In genomic region chr19:8324186-8325050, GRCh38 we compare ENCODE assay signal across 3 cellular contexts.
TF ChIP-seq lines count a peak whose summit lies in the region.

No MANE protein-coding gene starts in this region.

TF ChIP-seq in SK-N-SH, 30 proteins besides CTCF, POLR2A, EP300 and RAD21:
- TF ChIP-seq NRF1 (IDR thresholded peaks at IDR 0.05; ENCODE audit: low read depth, low read length) (no peak), FOSL2 (IDR thresholded peaks at IDR 0.05; ENCODE audit: borderline replicate concordance, low read depth) (no peak), MAX (IDR thresholded peaks at IDR 0.05; ENCODE audit: low read depth) (no peak), USF2 (IDR thresholded peaks at IDR 0.05; ENCODE audit: borderline replicate concordance, low read depth, low read length) (no peak), POLR2AphosphoS5 (IDR thresholded peaks at IDR 0.05; ENCODE audit: low read depth, low read length) (peak; percentile 53; the same call in 1 of the 2 replicates), CHD2 (IDR thresholded peaks at IDR 0.05; ENCODE audit: low read length, partially characterized antibody) (no peak), RCOR1 (IDR thresholded peaks at IDR 0.05; ENCODE audit: low read length) (no peak), TCF12 (IDR thresholded peaks at IDR 0.05) (no peak)
TF ChIP-seq in SK-N-SH: peak in this region for 1.

TF ChIP-seq in SK-N-SH treated with all-trans-retinoic acid at 6 μM for 48 hours, 23 proteins besides CTCF, POLR2A, EP300 and RAD21:
- TF ChIP-seq ZFP30 (CRISPR knock-in tag; IDR thresholded peaks at IDR 0.05): no peak
- TF ChIP-seq TOX (CRISPR knock-in tag; IDR thresholded peaks at IDR 0.05; ENCODE audit: borderline replicate concordance): no peak

TF ChIP-seq in GM12878, 131 proteins besides CTCF, POLR2A, EP300 and RAD21:
- TF ChIP-seq BCL3 (IDR thresholded peaks at IDR 0.05; ENCODE audit: borderline replicate concordance, insufficient read depth, low read depth, low read length, poor library complexity, severe bottlenecking) (peak; percentile 29), SMARCA5 (IDR thresholded peaks at IDR 0.05) (no peak), POLR2AphosphoS5 (IDR thresholded peaks at IDR 0.05; ENCODE audit: low read length) (peak; percentile 25; the same call in 1 of the 2 replicates), EGR1 (IDR thresholded peaks at IDR 0.05; ENCODE audit: borderline replicate concordance in 1 of 2, low read depth in 2 of 2, low read length in 2 of 2) (peak in 1 of 2 experiments; percentile 53; a peak in 1 of 3 replicates), NR2F1 (conservative IDR thresholded peaks at IDR 0.05) (0 out of 2 replicates have a peak, but pooled peaks have one; percentile 16), FOXM1 (IDR thresholded peaks at IDR 0.05; ENCODE audit: low read depth, low read length) (peak; percentile 47; the same call in 1 of the 2 replicates), PML (IDR thresholded peaks at IDR 0.05; ENCODE audit: low read length) (0 out of 2 replicates have a peak, but pooled peaks have one; percentile 19), SPI1 (IDR thresholded peaks at IDR 0.05; ENCODE audit: borderline replicate concordance, insufficient read depth, low read depth, low read length) (peak; percentile 43; the same call in 1 of the 2 replicates), NRF1 (conservative IDR thresholded peaks at IDR 0.05; ENCODE audit: low read depth, low read length) (no peak), BACH1 (IDR thresholded peaks at IDR 0.05; ENCODE audit: borderline replicate concordance) (0 out of 2 replicates have a peak, but pooled peaks have one; percentile 14), POLR2AphosphoS2 (IDR thresholded peaks at IDR 0.05; ENCODE audit: low read depth, low read length) (peak; percentile 74; the same call in 1 of the 2 replicates), MEF2B (IDR thresholded peaks at IDR 0.05; ENCODE audit: partially characterized antibody, poor library complexity, severe bottlenecking) (no peak)
